ENCODE assay signal across 10 cellular contexts in the genomic region with DNA sequence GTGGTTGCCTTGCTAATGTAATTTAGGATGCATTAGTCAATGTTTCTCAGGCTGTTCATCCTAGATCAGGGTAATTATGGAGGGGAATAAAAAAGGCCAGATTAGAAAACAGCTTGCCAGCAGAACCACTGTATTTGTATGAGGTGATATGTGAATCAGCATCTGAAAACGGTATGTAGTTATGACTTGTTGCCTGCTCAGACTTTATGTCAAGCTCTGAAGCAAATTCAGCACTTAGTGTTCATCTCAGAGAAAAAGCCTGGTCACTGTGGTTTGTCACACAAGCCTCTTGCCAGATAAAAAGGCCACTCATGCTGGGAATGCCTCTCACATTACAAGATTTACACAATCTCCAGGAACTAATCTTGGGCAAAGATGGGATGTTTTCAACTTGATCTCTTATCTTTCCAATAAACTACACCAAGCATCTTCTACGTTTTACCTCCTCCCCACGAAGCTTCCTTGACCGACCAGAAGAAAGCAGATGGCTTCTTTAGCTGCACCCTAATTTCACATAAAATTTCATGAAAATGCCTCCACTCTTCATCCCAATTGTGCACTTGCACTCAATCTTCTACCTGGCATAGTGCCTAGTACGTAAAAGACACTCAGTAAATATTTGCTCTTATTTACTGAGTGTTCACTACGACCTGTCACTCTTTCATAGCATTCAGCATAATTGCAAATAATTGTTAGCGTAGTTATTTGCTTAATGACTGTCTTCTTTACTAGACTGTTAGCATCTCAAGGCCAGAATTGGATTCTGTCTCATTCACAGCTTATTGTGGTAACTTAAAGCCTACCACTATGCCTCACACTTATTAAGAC.
A peak's percentile ranks its signal among the peaks of the same experiment; 100 is the strongest.
DNase-seq lines count a peak whose midpoint lies in the region; ATAC-seq lines count a peak whose summit lies in the region.
"Had no signal": no experiment of that assay in that cellular context is flagged by ENCODE, and none has a peak within 500 bp of the region (broad histone marks: within the 10 kb centered on the region; RNA-seq: fewer than 3 reads in every experiment).

No MANE protein-coding gene starts in this region.

- ATAC-seq in GM19395 (IDR thresholded peaks at IDR 0.05; ENCODE audit: unreplicated experiment), result no peak

- peak; percentile 83 for DNase-seq in DMS153 treated with DMSO at 0.1 percent for 48 hours (lab: John Stamatoyannopoulos, UW; ENCODE audit: unreplicated experiment)
- peak; percentile 79 for DNase-seq in NCI-H1092 treated with DMSO at 0.1 percent for 48 hours (lab: John Stamatoyannopoulos, UW)
- DNase-seq in SK-N-DZ (ENCODE audit: low spot score), result peak; percentile 91
- DNase-seq in left kidney (ENCODE audit: low read depth, low spot score), result peak; percentile 14
- no peak for DNase-seq in 8988T
- DNase-seq in HuH-7.5 (ENCODE audit: low spot score), result no peak
- DNase-seq in stimulated activated naive CD4-positive, alpha-beta T cell (lab: John Stamatoyannopoulos, UW), result no peak
- DNase-seq: activated B cell treated with CpG ODN at 0.5 μM for 24 hours; NK-92 treated with Interleukin-12 subunit alpha and Interleukin-12 subunit beta, amount 100 ng/mL, for 24 hours had no signal

Comparison
In these comparisons a context has a peak if more than half of its experiments do, and no peak if none do; other contexts are left out.
1. DNase-seq: peak in DMS153 treated with DMSO at 0.1 percent for 48 hours (single experiment), NCI-H1092 treated with DMSO at 0.1 percent for 48 hours (single experiment), SK-N-DZ (single experiment) and left kidney (single experiment); none in 8988T (single experiment), HuH-7.5 (single experiment) and stimulated activated naive CD4-positive, alpha-beta T cell (0 of 6).